ENCODE assay signal across 7 cellular contexts in genomic region chr2:26157580-26157979, GRCh38.
"Had no signal": no experiment of that assay in that cellular context is flagged by ENCODE, and none has a peak within 500 bp of the region (broad histone marks: within the 10 kb centered on the region; RNA-seq: fewer than 3 reads in every experiment).

No MANE protein-coding gene starts in this region.

- DNase-seq: GM23248, GOT3, H9, HCEC 1CT, KG1 had no signal

- H3K9ac ChIP-seq: GM23248 had no signal

- H3K4me3 ChIP-seq: GM23248 had no signal

- H3K27ac ChIP-seq: GM23248, HL-60 had no signal

- FAIRE-seq: H54 had no signal

- H2AFZ ChIP-seq: GM23248 had no signal
